18 cellular contexts compared by ENCODE assay signal in genomic region chr2:59909147-59909546, GRCh38.
"Had no signal": no experiment of that assay in that cellular context is flagged by ENCODE, and none has a peak within 500 bp of the region (broad histone marks: within the 10 kb centered on the region; RNA-seq: fewer than 3 reads in every experiment).

No MANE protein-coding gene starts in this region.

- H3K9me3 Mint-ChIP-seq: activated CD4-positive, alpha-beta memory T cell treated with anti-CD3 and anti-CD28 coated beads, Interleukin-2, amount 10 ng/mL, durations not matched to agents 7 days and 5 days; activated naive CD8-positive, alpha-beta T cell treated with anti-CD3 and anti-CD28 coated beads for 36 hours; WTC11 had no signal

- H3K27me3 Mint-ChIP-seq: activated CD4-positive, alpha-beta memory T cell treated with anti-CD3 and anti-CD28 coated beads, Interleukin-2, amount 10 ng/mL, durations not matched to agents 7 days and 5 days; activated naive CD8-positive, alpha-beta T cell treated with anti-CD3 and anti-CD28 coated beads for 36 hours had no signal

- H3K36me3 Mint-ChIP-seq: WTC11 had no signal

- ATAC-seq: PC-3, SK-N-SH treated with all-trans-retinoic acid at 6 μM for 48 hours, WTC11 had no signal

- H3K4me1 Mint-ChIP-seq: activated CD4-positive, alpha-beta memory T cell treated with anti-CD3 and anti-CD28 coated beads, Interleukin-2, amount 10 ng/mL, durations not matched to agents 7 days and 5 days; WTC11 had no signal

- H3K4me3 Mint-ChIP-seq: activated CD4-positive, alpha-beta memory T cell treated with anti-CD3 and anti-CD28 coated beads, Interleukin-2, amount 10 ng/mL, durations not matched to agents 7 days and 5 days; activated naive CD8-positive, alpha-beta T cell treated with anti-CD3 and anti-CD28 coated beads for 36 hours; WTC11 had no signal

- H3K36me3 ChIP-seq: SJSA1 had no signal

- H3K27ac ChIP-seq: SJSA1 had no signal

- H3K4me3 ChIP-seq: SJSA1 had no signal

- H3K4me1 ChIP-seq: SJSA1 had no signal

- DNase-seq: activated CD4-positive, alpha-beta memory T cell treated with anti-CD3 and anti-CD28 coated beads, Interleukin-2, amount 10 ng/mL, durations not matched to agents 7 days and 5 days; activated CD4-positive, alpha-beta T cell treated with anti-CD3 and anti-CD28 coated beads, Interleukin-2, amount 50 U/mL, for 1 hour; activated CD8-positive, alpha-beta memory T cell treated with anti-CD3 and anti-CD28 coated beads, Interleukin-2, amount 50 U/mL, for 48 hours; activated naive CD8-positive, alpha-beta T cell treated with anti-CD3 and anti-CD28 coated beads for 36 hours; activated T-cell treated with anti-CD3 and anti-CD28 coated beads, Interleukin-2, amount 50 U/mL, for 1 hour; cerebellar nuclear complex; Karpas-422; NCI-H1105 treated with DMSO at 0.1 percent for 48 hours; NCI-H187 treated with DMSO at 0.1 percent for 48 hours; NCI-H2081 treated with DMSO at 0.1 percent for 48 hours; NCI-H446; NCI-H524; PC-3; SHP77; SW 1271 had no signal

- H3K9me3 ChIP-seq: SJSA1 had no signal

- H3K27me3 ChIP-seq: SJSA1 had no signal

- H3K27ac Mint-ChIP-seq: activated CD4-positive, alpha-beta memory T cell treated with anti-CD3 and anti-CD28 coated beads, Interleukin-2, amount 10 ng/mL, durations not matched to agents 7 days and 5 days; activated naive CD8-positive, alpha-beta T cell treated with anti-CD3 and anti-CD28 coated beads for 36 hours; WTC11 had no signal
